Comparison of ENCODE assay signal across 9 cellular contexts in the genomic region with DNA sequence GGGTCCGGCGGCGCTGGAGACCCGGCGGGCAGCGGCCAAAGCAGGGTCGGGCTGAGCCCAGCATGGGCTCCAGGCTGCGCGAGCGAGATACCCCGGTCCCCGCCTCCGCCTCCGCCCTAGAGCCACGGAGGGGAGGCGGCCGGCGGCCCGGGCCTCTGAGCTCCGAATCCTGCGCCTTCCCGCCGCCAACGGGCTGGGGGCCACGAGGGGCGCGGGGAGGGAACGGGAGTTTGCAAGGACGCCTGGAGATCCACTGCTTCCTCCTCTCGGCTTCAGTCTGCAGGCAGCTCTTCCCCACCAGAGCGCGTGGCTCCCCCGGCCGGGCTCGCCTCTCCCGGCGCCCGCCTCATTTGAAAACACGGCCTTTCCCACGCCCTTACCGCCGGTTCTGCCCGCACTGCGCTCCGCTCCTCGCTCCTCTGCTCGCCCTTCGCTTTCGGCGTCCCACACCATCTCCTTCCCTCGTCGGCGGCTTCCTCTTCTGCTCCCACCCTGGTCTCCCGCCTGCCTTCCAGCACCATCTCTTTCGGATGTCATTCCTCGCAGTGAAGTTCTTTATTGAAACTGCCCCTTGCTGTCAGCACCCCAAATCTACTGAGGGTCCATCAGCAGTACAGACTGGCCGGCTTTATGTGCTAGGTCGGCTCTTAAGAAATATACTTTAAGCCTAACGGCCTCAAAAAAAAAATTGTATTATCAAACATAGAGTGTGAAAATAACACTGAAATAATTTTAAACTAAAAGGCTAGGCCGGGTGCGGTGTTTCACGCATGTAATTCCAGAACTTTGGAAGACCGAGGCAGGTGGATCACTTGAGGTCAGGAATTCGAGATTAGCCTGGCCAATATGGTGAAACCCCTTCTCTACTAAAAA.
DNase-seq lines count a peak whose midpoint lies in the region; ATAC-seq, FAIRE-seq and TF ChIP-seq lines count a peak whose summit lies in the region.
"Had no signal": no experiment of that assay in that cellular context is flagged by ENCODE, and none has a peak within 500 bp of the region (broad histone marks: within the 10 kb centered on the region; RNA-seq: fewer than 3 reads in every experiment).

No MANE protein-coding gene starts in this region.

- peaks cover 0 to 16% of the 10 kb centered on the region in 2 donors for H3K27me3 ChIP-seq in muscle layer of colon (ENCODE audit: control insufficient read depth in 1 of 2, insufficient read depth in 2 of 2, low read length in 2 of 2)
- peaks cover 0 to 10% (median 2%) of the 10 kb centered on the region in 4 donors for H3K27me3 ChIP-seq in upper lobe of left lung

- FAIRE-seq in RCC 7860 (lab: Jason Lieb, UNC) = no peak
- FAIRE-seq: G401.6 had no signal

- no peak for TF ChIP-seq POLR2A in upper lobe of left lung (IDR thresholded peaks at IDR 0.05)

- H3K4me1 Mint-ChIP-seq in activated naive CD4-positive, alpha-beta T cell treated with anti-CD3 and anti-CD28 coated beads, Interleukin-2, amount 10 ng/mL, durations not matched to agents 7 days and 5 days = peaks cover 4% of the 10 kb centered on the region
- H3K4me1 Mint-ChIP-seq in endothelial cell (ENCODE audit: unreplicated experiment) = peaks cover 4% of the 10 kb centered on the region

- TF ChIP-seq CTCF in endothelial cell (IDR thresholded peaks at IDR 0.05; ENCODE audit: unreplicated experiment) = no peak
- TF ChIP-seq CTCF in upper lobe of left lung (IDR thresholded peaks at IDR 0.05) = no peak

- CTCF ChIA-PET in activated naive CD4-positive, alpha-beta T cell treated with anti-CD3 and anti-CD28 coated beads, Interleukin-2, amount 10 ng/mL, durations not matched to agents 7 days and 5 days (lab: Charles Lee) = no interaction called here

- no peaks in the 10 kb centered on the region for H3K36me3 Mint-ChIP-seq in activated naive CD4-positive, alpha-beta T cell treated with anti-CD3 and anti-CD28 coated beads, Interleukin-2, amount 10 ng/mL, durations not matched to agents 7 days and 5 days
- H3K36me3 Mint-ChIP-seq in endothelial cell (ENCODE audit: low read depth, unreplicated experiment) = peaks cover 4% of the 10 kb centered on the region

- H3K4me3 Mint-ChIP-seq in activated naive CD4-positive, alpha-beta T cell treated with anti-CD3 and anti-CD28 coated beads, Interleukin-2, amount 10 ng/mL, durations not matched to agents 7 days and 5 days = peak overlapping the region; percentile 14
- H3K4me3 Mint-ChIP-seq in endothelial cell (ENCODE audit: unreplicated experiment) = peak overlapping the region; percentile 88

- H3K9me3 ChIP-seq in muscle layer of colon (ENCODE audit: low read length) = no peaks in the 10 kb centered on the region
- H3K9me3 ChIP-seq in upper lobe of left lung = no peaks in the 10 kb centered on the region

- WGBS in upper lobe of left lung, 2 donors = 17 to 22% methylated on average over 34 to 64 of the region's 64 CpGs

- no peak overlapping the region for H3K27ac Mint-ChIP-seq in activated naive CD4-positive, alpha-beta T cell treated with anti-CD3 and anti-CD28 coated beads, Interleukin-2, amount 10 ng/mL, durations not matched to agents 7 days and 5 days
- H3K27ac Mint-ChIP-seq in endothelial cell (ENCODE audit: unreplicated experiment) = no peak overlapping the region

- H3K36me3 ChIP-seq in muscle layer of colon (ENCODE audit: insufficient read depth, low read length) (no peaks in the 10 kb centered on the region), upper lobe of left lung (no peaks in the 10 kb centered on the region)

- H3K4me3 ChIP-seq in muscle layer of colon (ENCODE audit: low read depth in 1 of 2, low read length in 2 of 2) (peak overlapping the region; percentile 38 to 50), upper lobe of left lung (peak overlapping the region; percentile 39 to 56 (median 48))

- no peak for TF ChIP-seq EP300 in upper lobe of left lung (IDR thresholded peaks at IDR 0.05)

- H3K27ac ChIP-seq in muscle layer of colon (ENCODE audit: low read depth, low read length) (no peak overlapping the region), upper lobe of left lung (no peak overlapping the region)

- peaks cover 58% of the 10 kb centered on the region for H3K27me3 Mint-ChIP-seq in activated naive CD4-positive, alpha-beta T cell treated with anti-CD3 and anti-CD28 coated beads, Interleukin-2, amount 10 ng/mL, durations not matched to agents 7 days and 5 days
- H3K27me3 Mint-ChIP-seq in endothelial cell (ENCODE audit: unreplicated experiment) = peaks cover 9% of the 10 kb centered on the region

- H3K4me1 ChIP-seq in muscle layer of colon (ENCODE audit: insufficient read depth, low read length) = peaks cover 4% of the 10 kb centered on the region
- peaks cover 4 to 11% (median 10%) of the 10 kb centered on the region in 4 donors for H3K4me1 ChIP-seq in upper lobe of left lung

- no peaks in the 10 kb centered on the region for H3K9me3 Mint-ChIP-seq in activated naive CD4-positive, alpha-beta T cell treated with anti-CD3 and anti-CD28 coated beads, Interleukin-2, amount 10 ng/mL, durations not matched to agents 7 days and 5 days
- no peaks in the 10 kb centered on the region for H3K9me3 Mint-ChIP-seq in endothelial cell (ENCODE audit: unreplicated experiment)

- peak in 1 of 2 donors; percentile 81 for ATAC-seq in upper lobe of left lung (ENCODE audit: low FRiP score in 2 of 2)

- H3K9ac ChIP-seq in muscle layer of colon (ENCODE audit: low read length) = no peak overlapping the region

- peak; percentile 24 for DNase-seq in activated naive CD4-positive, alpha-beta T cell treated with anti-CD3 and anti-CD28 coated beads, Interleukin-2, amount 10 ng/mL, durations not matched to agents 7 days and 5 days
- DNase-seq in activated naive CD4-positive, alpha-beta T cell (lab: John Stamatoyannopoulos, UW) = no peak
- DNase-seq in endothelial cell (ENCODE audit: low spot score) (peak; percentile 38), upper lobe of left lung (peak in 1 of 2 donors; percentile 85), LoVo (ENCODE audit: low spot score) (no peak), RCC 7860 (ENCODE audit: low spot score) (no peak), OCI-M1 (lab: John Stamatoyannopoulos, UW) (no peak)

Comparison
In these comparisons a context has a peak if more than half of its experiments do, and no peak if none do; other contexts are left out.
1. DNase-seq: peak in activated naive CD4-positive, alpha-beta T cell treated with anti-CD3 and anti-CD28 coated beads, Interleukin-2, amount 10 ng/mL, durations not matched to agents 7 days and 5 days (single experiment) and endothelial cell (single experiment); none in activated naive CD4-positive, alpha-beta T cell (0 of 4), LoVo (single experiment), RCC 7860 (single experiment) and OCI-M1 (single experiment).